ENCODE assay signal across 23 cellular contexts in genomic region chr6:146767632-146768031, GRCh38.
"Had no signal": no experiment of that assay in that cellular context is flagged by ENCODE, and none has a peak within 500 bp of the region (broad histone marks: within the 10 kb centered on the region; RNA-seq: fewer than 3 reads in every experiment).

No MANE protein-coding gene starts in this region.

- H3K9me3 ChIP-seq: adrenal gland, breast epithelium, gastrocnemius medialis, left ventricle myocardium inferior, psoas muscle, tibial artery, uterus had no signal

- DNase-seq: activated CD4-positive, alpha-beta T cell treated with anti-CD3 and anti-CD28 coated beads for 36 hours; activated CD4-positive, alpha-beta T cell treated with anti-CD3 and anti-CD28 coated beads, Interleukin-2, amount 50 U/mL, for 48 hours; activated gamma-delta T cell treated with Interleukin-2 at 50 U/mL for 16 hours; adrenal gland; cerebellar nuclear complex; cortex of kidney; effector CD4-positive, alpha-beta T cell; gastrocnemius medialis; head of caudate nucleus; kidney; left ventricle myocardium inferior; psoas muscle; right cardiac atrium; stimulated activated naive CD8-positive, alpha-beta T cell treated with anti-CD3 and anti-CD28 coated beads, Interleukin-15, Interleukin-2, amounts not matched to agents 100 U/mL and 50 U/mL, for 24 hours; substantia nigra; T1000; tibial artery; uterus had no signal

- H3K27me3 ChIP-seq: adrenal gland, breast epithelium, gastrocnemius medialis, tibial artery, uterus had no signal

- H3K27ac ChIP-seq: adrenal gland, breast epithelium, gastrocnemius medialis, left ventricle myocardium inferior, psoas muscle, skin epidermis, tibial artery, uterus had no signal

- H3K36me3 ChIP-seq: adrenal gland, breast epithelium, gastrocnemius medialis, left ventricle myocardium inferior, tibial artery, uterus had no signal

- H3K4me1 ChIP-seq: adrenal gland, breast epithelium, gastrocnemius medialis, psoas muscle, tibial artery, uterus had no signal

- ATAC-seq: activated CD4-positive, alpha-beta T cell treated with anti-CD3 and anti-CD28 coated beads for 36 hours; activated naive CD4-positive, alpha-beta T cell treated with anti-CD3 and anti-CD28 coated beads, Interleukin-2, amount 50 U/mL, for 72 hours; esophagus mucosa; gastrocnemius medialis; psoas muscle; right cardiac atrium; stimulated activated naive CD8-positive, alpha-beta T cell treated with anti-CD3 and anti-CD28 coated beads, Interleukin-15, Interleukin-2, amounts not matched to agents 100 U/mL and 50 U/mL, for 24 hours; WTC11 had no signal

- H3K4me3 ChIP-seq: adrenal gland, breast epithelium, gastrocnemius medialis, left ventricle myocardium inferior, psoas muscle, skin epidermis, tibial artery, uterus had no signal
